8 cellular contexts compared by ENCODE assay signal in the genomic region with DNA sequence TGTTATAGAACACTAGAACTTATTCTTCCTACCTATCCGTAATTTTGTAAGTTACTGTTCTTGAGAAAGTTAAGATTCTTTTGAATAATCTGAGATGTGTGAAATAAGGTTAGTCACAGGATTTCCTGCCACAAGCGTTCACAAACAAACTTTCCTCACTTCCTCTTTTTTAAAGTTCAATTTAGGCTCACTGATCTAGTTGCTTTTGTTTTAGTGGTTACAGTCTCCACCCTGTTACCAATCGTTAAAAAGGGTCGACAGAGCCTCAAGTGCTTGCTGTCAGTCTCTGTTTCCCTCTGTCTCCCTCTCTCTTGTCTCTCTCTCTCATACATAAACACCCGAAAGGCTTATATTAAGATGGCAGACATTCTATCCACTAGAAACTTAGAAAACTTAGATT. TPM values are rescaled to one million over a fixed set of nuclear protein-coding genes. Genes with fewer than 3 reads are reported as not detected.
DNase-seq lines count a peak whose midpoint lies in the region; ATAC-seq and TF ChIP-seq lines count a peak whose summit lies in the region.

No MANE protein-coding gene starts in this region.

- no peak overlapping the region for H3K9ac ChIP-seq in smooth muscle cell (ENCODE audit: low read depth)

- DNase-seq in activated CD4-positive, alpha-beta T cell treated with anti-CD3 and anti-CD28 coated beads for 4 hours, result peak; percentile 3 to 4
- DNase-seq in activated CD4-positive, alpha-beta T cell treated with anti-CD3 and anti-CD28 coated beads, Interleukin-2, amount 50 U/mL, for 48 hours, result no peak
- peak; percentile 92 for DNase-seq in SIG-M5 treated with dmso at 0.1 percent for 504 hours (lab: John Stamatoyannopoulos, UW; ENCODE audit: unreplicated experiment)
- DNase-seq in smooth muscle cell (lab: John Stamatoyannopoulos, UW; ENCODE audit: unreplicated experiment), result no peak
- no peak for DNase-seq in T1000 (lab: John Stamatoyannopoulos, UW)
- no peak for DNase-seq in psoas muscle
- no peak for DNase-seq in mucosa of gallbladder (ENCODE audit: low spot score)

- peak; percentile 95 for ATAC-seq in HG02981 (IDR thresholded peaks at IDR 0.05; ENCODE audit: unreplicated experiment)
- ATAC-seq in psoas muscle, result no peak

- H3K4me3 ChIP-seq in smooth muscle cell (no peak overlapping the region), psoas muscle (no peak overlapping the region)

- H4K20me1 ChIP-seq in smooth muscle cell (ENCODE audit: low read depth), result no peaks in the 10 kb centered on the region

- no peaks in the 10 kb centered on the region for H3K27me3 ChIP-seq in smooth muscle cell (ENCODE audit: low read depth)
- peaks cover 0 to 21% (median 0%) of the 10 kb centered on the region in 3 donors for H3K27me3 ChIP-seq in psoas muscle (ENCODE audit: insufficient read depth in 3 of 3, low read length in 2 of 3)

- no peak for TF ChIP-seq CTCF in smooth muscle cell (IDR thresholded peaks at IDR 0.05; ENCODE audit: borderline replicate concordance, insufficient read depth, poor library complexity, severe bottlenecking)
- no peak for TF ChIP-seq CTCF in psoas muscle (IDR thresholded peaks at IDR 0.05)

- intact Hi-C loops in psoas muscle (cut with DNase I), result no loop called here

- H3K36me3 ChIP-seq in smooth muscle cell (ENCODE audit: low read depth) (no peaks in the 10 kb centered on the region), psoas muscle (ENCODE audit: insufficient read depth in 1 of 2, low read depth in 1 of 2) (no peaks in the 10 kb centered on the region)

- H3K27ac ChIP-seq in smooth muscle cell (ENCODE audit: low read depth) (no peak overlapping the region), psoas muscle (no peak overlapping the region)

- 62% methylated on average over 5 of the region's 5 CpGs for WGBS in smooth muscle cell (ENCODE audit: low lambda C conversion rate)
- 14 to 31% (median 23%) methylated on average over 5 of the region's 5 CpGs for WGBS in psoas muscle, 3 donors

- H3F3A ChIP-seq in smooth muscle cell (ENCODE audit: low read depth), result no peaks in the 10 kb centered on the region

- no peaks in the 10 kb centered on the region for H3K4me1 ChIP-seq in smooth muscle cell (ENCODE audit: low read depth)
- no peaks in the 10 kb centered on the region for H3K4me1 ChIP-seq in psoas muscle

- H3K9me3 ChIP-seq in smooth muscle cell (replicated peaks; ENCODE audit: low read depth) (no peaks in the 10 kb centered on the region), psoas muscle (no peaks in the 10 kb centered on the region)

- peak overlapping the region; percentile 51 for H2AFZ ChIP-seq in smooth muscle cell (ENCODE audit: low read depth)

- no peak overlapping the region for H3K4me2 ChIP-seq in smooth muscle cell

- H3K79me2 ChIP-seq in smooth muscle cell (ENCODE audit: low read depth), result no peaks in the 10 kb centered on the region

RNA-seq across cellular contexts. Expression of gene STK26, which starts 35.9 kb away (rescaled TPM):
- 50.9 and 56.3 TPM in 2 replicates for total RNA-seq in smooth muscle cell
- 13.2 and 13.8 TPM in 2 replicates for polyA plus RNA-seq in smooth muscle cell
- total RNA-seq in psoas muscle, result under 1 TPM; 0.42 to 0.79 (median 0.66) TPM
- polyA plus RNA-seq in psoas muscle, result under 1 TPM; 0.25 to 0.44 (median 0.31) TPM
- total RNA-seq in mucosa of gallbladder, result 8.4 TPM

Comparison
In these comparisons a context has a peak if more than half of its experiments do, and no peak if none do; other contexts are left out.
1. DNase-seq: peak in activated CD4-positive, alpha-beta T cell treated with anti-CD3 and anti-CD28 coated beads for 4 hours (2 of 2) and SIG-M5 treated with dmso at 0.1 percent for 504 hours (single experiment); none in activated CD4-positive, alpha-beta T cell treated with anti-CD3 and anti-CD28 coated beads, Interleukin-2, amount 50 U/mL, for 48 hours (0 of 2), smooth muscle cell (single experiment), T1000 (single experiment), psoas muscle (0 of 2) and mucosa of gallbladder (single experiment).